In genomic region chr11:60756307-60757032, GRCh38 we compare ENCODE assay signal across 9 cellular contexts. TPM values are rescaled to one million over a fixed set of nuclear protein-coding genes. Genes with fewer than 3 reads are reported as not detected.
A peak's percentile ranks its signal among the peaks of the same experiment; 100 is the strongest.
DNase-seq lines count a peak whose midpoint lies in the region; ATAC-seq and TF ChIP-seq lines count a peak whose summit lies in the region.
"Had no signal": no experiment of that assay in that cellular context is flagged by ENCODE, and none has a peak within 500 bp of the region (broad histone marks: within the 10 kb centered on the region; RNA-seq: fewer than 3 reads in every experiment).

Gene MS4A15 (plus strand): TSS chr11:60756867. CDS start chr11:60763734, 6,867 bp downstream.

- ATAC-seq in left lobe of liver (peak; percentile 54), HG03442 (IDR thresholded peaks at IDR 0.05; ENCODE audit: unreplicated experiment) (no peak)

- H3K4me3 ChIP-seq in HFF-Myc (replicated peaks; ENCODE audit: low read depth, low read length): no peak within 1 kb of the TSS
- H3K4me3 ChIP-seq: tibial artery had no signal

- TF ChIP-seq CTCF in HFF-Myc (IDR thresholded peaks at IDR 0.05; ENCODE audit: low read depth, low read length, missing control alignments): peak; percentile 30

- DNase-seq in D341Med (ENCODE audit: low spot score) (peak; percentile 70), HFF-Myc (ENCODE audit: extremely low read depth, low read depth) (no peak), SKM-1 treated with dmso at 0.1 percent for 144 hours (lab: John Stamatoyannopoulos, UW; ENCODE audit: unreplicated experiment) (peak; percentile 17), left lobe of liver (ENCODE audit: low spot score) (no peak), OCI-M2 (lab: John Stamatoyannopoulos, UW; ENCODE audit: unreplicated experiment) (no peak), amygdala (lab: John Stamatoyannopoulos, UW) (no peak), NCI-H1048 (lab: John Stamatoyannopoulos, UW) (no peak)

RNA-seq across cellular contexts. Expression of gene MS4A15, which starts in this region (rescaled TPM):
- total RNA-seq in left lobe of liver: not detected

Comparison
In these comparisons a context has a peak if more than half of its experiments do, and no peak if none do; other contexts are left out.
1. Peak in ATAC-seq in left lobe of liver; RNA of the gene not detected or under 1 TPM.
2. DNase-seq: peak in D341Med (single experiment) and SKM-1 treated with dmso at 0.1 percent for 144 hours (single experiment); none in HFF-Myc (single experiment), left lobe of liver (single experiment), OCI-M2 (single experiment), amygdala (0 of 56) and NCI-H1048 (single experiment).